ENCODE assay signal across 23 cellular contexts in the genomic region with DNA sequence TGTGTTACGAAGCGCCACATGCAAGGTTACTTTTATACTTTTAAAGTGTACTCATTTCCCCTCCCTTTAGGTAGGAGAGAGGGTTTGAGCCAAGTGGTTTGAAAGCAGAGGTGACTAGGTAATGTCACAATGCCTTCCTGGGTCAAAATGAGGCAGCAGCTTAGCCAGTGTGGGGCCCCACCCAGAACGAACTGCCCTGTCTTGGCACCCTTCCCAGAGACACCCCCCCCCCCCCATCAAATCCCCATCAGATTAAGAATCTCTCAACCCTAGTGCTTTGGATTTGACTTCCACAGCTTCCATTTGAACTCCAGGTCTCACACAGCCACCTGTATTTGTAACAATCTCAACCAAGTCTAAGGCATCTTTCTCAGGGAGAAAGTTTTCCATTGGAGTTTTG.
"Had no signal": no experiment of that assay in that cellular context is flagged by ENCODE, and none has a peak within 500 bp of the region (broad histone marks: within the 10 kb centered on the region; RNA-seq: fewer than 3 reads in every experiment).

No MANE protein-coding gene starts in this region.

- DNase-seq: activated CD4-positive, alpha-beta T cell treated with anti-CD3 and anti-CD28 coated beads, Interleukin-2, amount 10 ng/mL, durations not matched to agents 24 days and 14 days; activated CD4-positive, CD25-positive, alpha-beta regulatory T cell treated with anti-CD3 and anti-CD28 coated beads, Interleukin-2, amount 50 U/mL, for 72 hours; activated CD8-positive, alpha-beta memory T cell treated with anti-CD3 and anti-CD28 coated beads, Interleukin-2, amount 10 ng/mL, durations not matched to agents 7 days and 5 days; activated T-cell treated with anti-CD3 and anti-CD28 coated beads, Interleukin-2, amount 50 U/mL, for 48 hours; cerebellar nuclear complex; MG63; MV-4-11; NCI-H1092 treated with DMSO at 0.1 percent for 48 hours; NCI-H1436; NCI-H1694 treated with DMSO at 0.1 percent for 48 hours; NCI-H2029 treated with DMSO at 0.1 percent for 48 hours; NCI-H345; NCI-H510A; NCI-H526 treated with DMSO at 0.1 percent for 48 hours; Peyer's patch; Right ventricle myocardium superior; SW 1271; T-helper 9 cell had no signal

- H3K4me3 Mint-ChIP-seq: activated CD8-positive, alpha-beta memory T cell treated with anti-CD3 and anti-CD28 coated beads, Interleukin-2, amount 10 ng/mL, durations not matched to agents 7 days and 5 days; WTC11 had no signal

- H3K27ac Mint-ChIP-seq: WTC11 had no signal

- ATAC-seq: SK-N-SH treated with all-trans-retinoic acid at 6 μM for 48 hours, WTC11 had no signal

- H3K27ac ChIP-seq: Peyer's patch, RWPE1, SJSA1 had no signal

- H3K4me1 ChIP-seq: Peyer's patch, SJSA1 had no signal

- H3K4me3 ChIP-seq: MG63, Peyer's patch, SJSA1 had no signal

- H3K9me3 Mint-ChIP-seq: activated CD4-positive, alpha-beta T cell treated with anti-CD3 and anti-CD28 coated beads, Interleukin-2, amount 10 ng/mL, durations not matched to agents 24 days and 14 days; activated naive CD4-positive, alpha-beta T cell treated with anti-CD3 and anti-CD28 coated beads, Interleukin-2, amount 50 U/mL, for 72 hours; WTC11 had no signal

- H3K27me3 Mint-ChIP-seq: activated CD4-positive, alpha-beta T cell treated with anti-CD3 and anti-CD28 coated beads, Interleukin-2, amount 10 ng/mL, durations not matched to agents 24 days and 14 days; activated CD8-positive, alpha-beta memory T cell treated with anti-CD3 and anti-CD28 coated beads, Interleukin-2, amount 10 ng/mL, durations not matched to agents 7 days and 5 days had no signal

- H3K9me3 ChIP-seq: MG63, Peyer's patch, SJSA1 had no signal
